In the genomic region with DNA sequence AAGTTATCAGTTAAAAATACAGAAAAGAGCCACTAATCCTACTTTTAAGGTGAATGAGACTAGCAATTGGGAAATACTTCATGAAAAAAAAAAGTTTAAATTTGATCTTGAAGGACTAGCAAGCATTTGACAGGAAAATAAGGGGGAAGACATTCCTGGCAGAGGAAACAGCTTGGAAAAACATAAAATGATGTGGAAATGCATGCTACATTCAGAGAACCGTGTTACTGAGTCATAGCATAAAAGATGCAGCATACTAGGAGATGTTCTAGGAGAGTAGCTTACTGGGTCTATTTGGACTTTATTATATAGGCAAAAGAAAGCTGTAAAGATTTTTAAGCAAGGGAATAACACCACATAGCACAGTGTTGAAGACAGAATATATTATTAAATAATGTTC, we compare ENCODE assay signal across 28 cellular contexts.
"Had no signal": no experiment of that assay in that cellular context is flagged by ENCODE, and none has a peak within 500 bp of the region (broad histone marks: within the 10 kb centered on the region; RNA-seq: fewer than 3 reads in every experiment).

No MANE protein-coding gene starts in this region.

- H3K27me3 ChIP-seq: heart left ventricle, neutrophil, right lobe of liver, testis, uterus had no signal

- H3K4me2 ChIP-seq: smooth muscle cell had no signal

- H2AFZ ChIP-seq: parathyroid adenoma had no signal

- H3K4me3 ChIP-seq: heart left ventricle, right lobe of liver, smooth muscle cell, testis, uterus had no signal

- DNase-seq: activated B cell treated with CpG ODN at 0.5 μM for 24 hours; activated CD4-positive, alpha-beta T cell treated with anti-CD3 and anti-CD28 coated beads for 36 hours; activated CD4-positive, alpha-beta T cell treated with anti-CD3 and anti-CD28 coated beads, Interleukin-2, amount 50 U/mL, for 4 hours; activated CD8-positive, alpha-beta memory T cell treated with anti-CD3 and anti-CD28 coated beads for 24 hours; activated CD8-positive, alpha-beta memory T cell treated with anti-CD3 and anti-CD28 coated beads, Interleukin-2, amount 50 U/mL, for 4 hours; activated T-cell treated with anti-CD3 and anti-CD28 coated beads, Interleukin-2, amount 50 U/mL, for 24 hours; amniotic stem cell; cerebellar nuclear complex; cortex of kidney; effector CD4-positive, alpha-beta T cell; heart left ventricle; islet precursor cell; left cardiac atrium; right lobe of liver; stimulated activated CD4-positive, alpha-beta T cell treated with anti-CD3 and anti-CD28 coated beads, Interleukin-15, amount 100 ng/mL, for 24 hours; testis; uterus had no signal

- H3K4me3 Mint-ChIP-seq: activated B cell treated with CpG ODN at 0.5 μM for 24 hours; activated CD4-positive, alpha-beta T cell treated with anti-CD3 and anti-CD28 coated beads for 36 hours; activated naive CD8-positive, alpha-beta T cell; activated T-cell treated with anti-CD3 and anti-CD28 coated beads, Interleukin-2, amount 50 U/mL, for 24 hours; activated T-helper 17 cell treated with anti-CD3 and anti-CD28 coated beads, Interleukin-2, amount 50 U/mL, for 72 hours; memory B cell; natural killer cell treated with Interleukin-12 subunit alpha and Interleukin-12 subunit beta and Interleukin-15 and Interleukin-18, amount 100 ng/mL, for 72 hours; stimulated activated memory B cell treated with anti-CD40 and anti-IgM and Interleukin-4, amounts not matched to agents 10 μg/mL and 1 μg/mL and 100 μg/mL, for 72 hours; T-helper 2 cell treated with Interferon-gamma antibody and Interleukin-4, amounts not matched to agents 5 μg/mL and 100 μg/mL, for 36 hours had no signal

- ATAC-seq: activated CD4-positive, alpha-beta T cell treated with anti-CD3 and anti-CD28 coated beads for 36 hours; activated T-helper 17 cell treated with anti-CD3 and anti-CD28 coated beads, Interleukin-2, amount 50 U/mL, for 72 hours; heart left ventricle; left cardiac atrium; natural killer cell treated with Interleukin-12 subunit alpha and Interleukin-12 subunit beta and Interleukin-15 and Interleukin-18, amount 100 ng/mL, for 72 hours; right lobe of liver; stimulated activated memory B cell treated with anti-CD40 and anti-IgM and Interleukin-4, amounts not matched to agents 10 μg/mL and 1 μg/mL and 100 μg/mL, for 72 hours had no signal

- H3K27ac Mint-ChIP-seq: activated B cell treated with CpG ODN at 0.5 μM for 24 hours; activated CD4-positive, alpha-beta T cell treated with anti-CD3 and anti-CD28 coated beads for 36 hours; activated naive CD8-positive, alpha-beta T cell; activated T-cell treated with anti-CD3 and anti-CD28 coated beads, Interleukin-2, amount 50 U/mL, for 24 hours; activated T-helper 17 cell treated with anti-CD3 and anti-CD28 coated beads, Interleukin-2, amount 50 U/mL, for 72 hours; memory B cell; natural killer cell treated with Interleukin-12 subunit alpha and Interleukin-12 subunit beta and Interleukin-15 and Interleukin-18, amount 100 ng/mL, for 72 hours; stimulated activated memory B cell treated with anti-CD40 and anti-IgM and Interleukin-4, amounts not matched to agents 10 μg/mL and 1 μg/mL and 100 μg/mL, for 72 hours; T-helper 2 cell treated with Interferon-gamma antibody and Interleukin-4, amounts not matched to agents 5 μg/mL and 100 μg/mL, for 36 hours had no signal

- H3K36me3 ChIP-seq: heart left ventricle, neutrophil, right lobe of liver, uterus had no signal

- H3K4me1 Mint-ChIP-seq: activated B cell treated with CpG ODN at 0.5 μM for 24 hours; activated CD4-positive, alpha-beta T cell treated with anti-CD3 and anti-CD28 coated beads for 36 hours; activated T-helper 17 cell treated with anti-CD3 and anti-CD28 coated beads, Interleukin-2, amount 50 U/mL, for 72 hours; stimulated activated memory B cell treated with anti-CD40 and anti-IgM and Interleukin-4, amounts not matched to agents 10 μg/mL and 1 μg/mL and 100 μg/mL, for 72 hours had no signal

- H3K9ac ChIP-seq: parathyroid adenoma had no signal

- FAIRE-seq: bronchial epithelial cell, endometrium had no signal

- H3K9me3 ChIP-seq: heart left ventricle, neutrophil, right lobe of liver, testis, uterus had no signal

- H3K9me3 Mint-ChIP-seq: activated B cell treated with CpG ODN at 0.5 μM for 24 hours; activated T-cell treated with anti-CD3 and anti-CD28 coated beads, Interleukin-2, amount 50 U/mL, for 24 hours; memory B cell; natural killer cell treated with Interleukin-12 subunit alpha and Interleukin-12 subunit beta and Interleukin-15 and Interleukin-18, amount 100 ng/mL, for 72 hours; stimulated activated memory B cell treated with anti-CD40 and anti-IgM and Interleukin-4, amounts not matched to agents 10 μg/mL and 1 μg/mL and 100 μg/mL, for 72 hours; T-helper 2 cell treated with Interferon-gamma antibody and Interleukin-4, amounts not matched to agents 5 μg/mL and 100 μg/mL, for 36 hours had no signal

- H3K27ac ChIP-seq: heart left ventricle, neutrophil, parathyroid adenoma, right lobe of liver, testis, uterus had no signal

- H3K36me3 Mint-ChIP-seq: activated naive CD8-positive, alpha-beta T cell; memory B cell; natural killer cell treated with Interleukin-12 subunit alpha and Interleukin-12 subunit beta and Interleukin-15 and Interleukin-18, amount 100 ng/mL, for 72 hours; stimulated activated memory B cell treated with anti-CD40 and anti-IgM and Interleukin-4, amounts not matched to agents 10 μg/mL and 1 μg/mL and 100 μg/mL, for 72 hours had no signal

- H3K4me1 ChIP-seq: heart left ventricle, parathyroid adenoma, right lobe of liver, testis, uterus had no signal

- H3K79me2 ChIP-seq: parathyroid adenoma had no signal
